1 cellular context compared by ENCODE assay signal in the genomic region with DNA sequence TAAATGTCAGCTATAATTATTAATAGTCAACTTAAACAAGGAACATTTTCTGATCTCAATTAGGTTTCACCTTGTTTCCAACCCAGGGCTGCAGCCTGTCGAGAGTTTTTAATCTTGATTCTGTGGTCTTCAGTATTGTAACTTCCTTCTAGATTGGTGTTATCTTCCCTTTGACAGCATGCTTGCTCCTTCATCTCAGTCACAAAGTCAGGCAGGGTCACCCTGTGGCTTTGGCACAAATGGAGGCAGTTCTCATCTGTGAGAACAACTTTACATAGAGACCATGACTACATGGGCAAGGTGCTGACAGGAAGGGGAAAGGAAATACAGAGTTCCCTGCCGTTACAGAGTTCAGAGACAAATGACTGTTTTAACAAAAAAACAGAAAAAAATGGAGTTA.
TF ChIP-seq lines count a peak whose summit lies in the region.

No MANE protein-coding gene starts in this region.

TF ChIP-seq in K562, 482 proteins besides CTCF, POLR2A, EP300 and RAD21 (continued from another document and continues in another):
- no peak for TF ChIP-seq SIN3B (IDR thresholded peaks at IDR 0.05; ENCODE audit: low read depth)
- TF ChIP-seq ESRRB (CRISPR knock-in tag; IDR thresholded peaks at IDR 0.05; ENCODE audit: borderline replicate concordance), result no peak
- TF ChIP-seq, protein P1, sequence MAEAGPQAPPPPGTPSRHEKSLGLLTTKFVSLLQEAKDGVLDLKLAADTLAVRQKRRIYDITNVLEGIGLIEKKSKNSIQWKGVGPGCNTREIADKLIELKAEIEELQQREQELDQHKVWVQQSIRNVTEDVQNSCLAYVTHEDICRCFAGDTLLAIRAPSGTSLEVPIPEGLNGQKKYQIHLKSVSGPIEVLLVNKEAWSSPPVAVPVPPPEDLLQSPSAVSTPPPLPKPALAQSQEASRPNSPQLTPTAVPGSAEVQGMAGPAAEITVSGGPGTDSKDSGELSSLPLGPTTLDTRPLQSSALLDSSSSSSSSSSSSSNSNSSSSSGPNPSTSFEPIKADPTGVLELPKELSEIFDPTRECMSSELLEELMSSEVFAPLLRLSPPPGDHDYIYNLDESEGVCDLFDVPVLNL (CRISPR knock-in tag; IDR thresholded peaks at IDR 0.05; ENCODE audit: low read depth), result no peak
- TF ChIP-seq POLR2AphosphoS5 (IDR thresholded peaks at IDR 0.05; ENCODE audit: control insufficient read depth, insufficient read depth, low read depth, low read length), result peak; percentile 76
- TF ChIP-seq, protein P2, sequence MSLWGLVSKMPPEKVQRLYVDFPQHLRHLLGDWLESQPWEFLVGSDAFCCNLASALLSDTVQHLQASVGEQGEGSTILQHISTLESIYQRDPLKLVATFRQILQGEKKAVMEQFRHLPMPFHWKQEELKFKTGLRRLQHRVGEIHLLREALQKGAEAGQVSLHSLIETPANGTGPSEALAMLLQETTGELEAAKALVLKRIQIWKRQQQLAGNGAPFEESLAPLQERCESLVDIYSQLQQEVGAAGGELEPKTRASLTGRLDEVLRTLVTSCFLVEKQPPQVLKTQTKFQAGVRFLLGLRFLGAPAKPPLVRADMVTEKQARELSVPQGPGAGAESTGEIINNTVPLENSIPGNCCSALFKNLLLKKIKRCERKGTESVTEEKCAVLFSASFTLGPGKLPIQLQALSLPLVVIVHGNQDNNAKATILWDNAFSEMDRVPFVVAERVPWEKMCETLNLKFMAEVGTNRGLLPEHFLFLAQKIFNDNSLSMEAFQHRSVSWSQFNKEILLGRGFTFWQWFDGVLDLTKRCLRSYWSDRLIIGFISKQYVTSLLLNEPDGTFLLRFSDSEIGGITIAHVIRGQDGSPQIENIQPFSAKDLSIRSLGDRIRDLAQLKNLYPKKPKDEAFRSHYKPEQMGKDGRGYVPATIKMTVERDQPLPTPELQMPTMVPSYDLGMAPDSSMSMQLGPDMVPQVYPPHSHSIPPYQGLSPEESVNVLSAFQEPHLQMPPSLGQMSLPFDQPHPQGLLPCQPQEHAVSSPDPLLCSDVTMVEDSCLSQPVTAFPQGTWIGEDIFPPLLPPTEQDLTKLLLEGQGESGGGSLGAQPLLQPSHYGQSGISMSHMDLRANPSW (CRISPR knock-in tag; IDR thresholded peaks at IDR 0.05), result no peak
- TF ChIP-seq SIN3A (IDR thresholded peaks at IDR 0.05; ENCODE audit: borderline replicate concordance in 2 of 2, control insufficient read depth in 1 of 2, low read depth in 2 of 2, low read length in 2 of 2), result no peak
- TF ChIP-seq MYNN (IDR thresholded peaks at IDR 0.05), result peak; percentile 59; the same call in 1 of the 2 replicates
- TF ChIP-seq MYNN (CRISPR knock-in tag; IDR thresholded peaks at IDR 0.05), result no peak
- no peak for TF ChIP-seq KHSRP (IDR thresholded peaks at IDR 0.05)
- TF ChIP-seq RFX5 (IDR thresholded peaks at IDR 0.05; ENCODE audit: low read depth, low read length), result no peak
- TF ChIP-seq CTBP1 (IDR thresholded peaks at IDR 0.05; ENCODE audit: borderline replicate concordance), result peak; percentile 75; the same call in 1 of the 2 replicates
- TF ChIP-seq TEAD1 (CRISPR knock-in tag; IDR thresholded peaks at IDR 0.05), result no peak
- no peak for TF ChIP-seq HMG20B (CRISPR knock-in tag; IDR thresholded peaks at IDR 0.05)
- TF ChIP-seq, protein P3, sequence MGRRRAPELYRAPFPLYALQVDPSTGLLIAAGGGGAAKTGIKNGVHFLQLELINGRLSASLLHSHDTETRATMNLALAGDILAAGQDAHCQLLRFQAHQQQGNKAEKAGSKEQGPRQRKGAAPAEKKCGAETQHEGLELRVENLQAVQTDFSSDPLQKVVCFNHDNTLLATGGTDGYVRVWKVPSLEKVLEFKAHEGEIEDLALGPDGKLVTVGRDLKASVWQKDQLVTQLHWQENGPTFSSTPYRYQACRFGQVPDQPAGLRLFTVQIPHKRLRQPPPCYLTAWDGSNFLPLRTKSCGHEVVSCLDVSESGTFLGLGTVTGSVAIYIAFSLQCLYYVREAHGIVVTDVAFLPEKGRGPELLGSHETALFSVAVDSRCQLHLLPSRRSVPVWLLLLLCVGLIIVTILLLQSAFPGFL (CRISPR knock-in tag; IDR thresholded peaks at IDR 0.05), result no peak
- TF ChIP-seq NCOA2 (IDR thresholded peaks at IDR 0.05; ENCODE audit: partially characterized antibody in 2 of 2), result peak in 1 of 2 experiments; percentile 29
- TF ChIP-seq, protein P4, sequence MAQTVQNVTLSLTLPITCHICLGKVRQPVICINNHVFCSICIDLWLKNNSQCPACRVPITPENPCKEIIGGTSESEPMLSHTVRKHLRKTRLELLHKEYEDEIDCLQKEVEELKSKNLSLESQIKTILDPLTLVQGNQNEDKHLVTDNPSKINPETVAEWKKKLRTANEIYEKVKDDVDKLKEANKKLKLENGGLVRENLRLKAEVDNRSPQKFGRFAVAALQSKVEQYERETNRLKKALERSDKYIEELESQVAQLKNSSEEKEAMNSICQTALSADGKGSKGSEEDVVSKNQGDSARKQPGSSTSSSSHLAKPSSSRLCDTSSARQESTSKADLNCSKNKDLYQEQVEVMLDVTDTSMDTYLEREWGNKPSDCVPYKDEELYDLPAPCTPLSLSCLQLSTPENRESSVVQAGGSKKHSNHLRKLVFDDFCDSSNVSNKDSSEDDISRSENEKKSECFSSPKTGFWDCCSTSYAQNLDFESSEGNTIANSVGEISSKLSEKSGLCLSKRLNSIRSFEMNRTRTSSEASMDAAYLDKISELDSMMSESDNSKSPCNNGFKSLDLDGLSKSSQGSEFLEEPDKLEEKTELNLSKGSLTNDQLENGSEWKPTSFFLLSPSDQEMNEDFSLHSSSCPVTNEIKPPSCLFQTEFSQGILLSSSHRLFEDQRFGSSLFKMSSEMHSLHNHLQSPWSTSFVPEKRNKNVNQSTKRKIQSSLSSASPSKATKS (CRISPR knock-in tag; IDR thresholded peaks at IDR 0.05), result no peak
- TF ChIP-seq KDM2B (CRISPR knock-in tag; IDR thresholded peaks at IDR 0.05), result no peak
- no peak for TF ChIP-seq SMAD1 (IDR thresholded peaks at IDR 0.05; ENCODE audit: low read depth, low read length, partially characterized antibody)
- no peak for TF ChIP-seq ETS2 (tag; IDR thresholded peaks at IDR 0.05; ENCODE audit: borderline replicate concordance, poor library complexity, severe bottlenecking)
- no peak for TF ChIP-seq ZNF134 (CRISPR knock-in tag; conservative IDR thresholded peaks at IDR 0.05)
- no peak for TF ChIP-seq ZNF764 (CRISPR knock-in tag; IDR thresholded peaks at IDR 0.05; ENCODE audit: low read depth)
- no peak for TF ChIP-seq ZFP1 (CRISPR knock-in tag; IDR thresholded peaks at IDR 0.05)
- no peak for TF ChIP-seq TOE1 (IDR thresholded peaks at IDR 0.05; ENCODE audit: borderline replicate concordance)
- no peak for TF ChIP-seq TOE1 (CRISPR knock-in tag; IDR thresholded peaks at IDR 0.05; ENCODE audit: borderline replicate concordance, low read depth)
- TF ChIP-seq ARNT (IDR thresholded peaks at IDR 0.05), result 0 out of 4 replicates have a peak, but pooled peaks of 1 of the 2 experiments have one; percentile 38
- TF ChIP-seq ARHGAP35 (IDR thresholded peaks at IDR 0.05; ENCODE audit: partially characterized antibody), result no peak
- TF ChIP-seq, protein P5, sequence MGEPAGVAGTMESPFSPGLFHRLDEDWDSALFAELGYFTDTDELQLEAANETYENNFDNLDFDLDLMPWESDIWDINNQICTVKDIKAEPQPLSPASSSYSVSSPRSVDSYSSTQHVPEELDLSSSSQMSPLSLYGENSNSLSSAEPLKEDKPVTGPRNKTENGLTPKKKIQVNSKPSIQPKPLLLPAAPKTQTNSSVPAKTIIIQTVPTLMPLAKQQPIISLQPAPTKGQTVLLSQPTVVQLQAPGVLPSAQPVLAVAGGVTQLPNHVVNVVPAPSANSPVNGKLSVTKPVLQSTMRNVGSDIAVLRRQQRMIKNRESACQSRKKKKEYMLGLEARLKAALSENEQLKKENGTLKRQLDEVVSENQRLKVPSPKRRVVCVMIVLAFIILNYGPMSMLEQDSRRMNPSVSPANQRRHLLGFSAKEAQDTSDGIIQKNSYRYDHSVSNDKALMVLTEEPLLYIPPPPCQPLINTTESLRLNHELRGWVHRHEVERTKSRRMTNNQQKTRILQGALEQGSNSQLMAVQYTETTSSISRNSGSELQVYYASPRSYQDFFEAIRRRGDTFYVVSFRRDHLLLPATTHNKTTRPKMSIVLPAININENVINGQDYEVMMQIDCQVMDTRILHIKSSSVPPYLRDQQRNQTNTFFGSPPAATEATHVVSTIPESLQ (CRISPR knock-in tag; IDR thresholded peaks at IDR 0.05), result no peak
- no peak for TF ChIP-seq PPARD (CRISPR knock-in tag; IDR thresholded peaks at IDR 0.05)
- no peak for TF ChIP-seq WHSC1 (IDR thresholded peaks at IDR 0.05; ENCODE audit: low read length)
- no peak for TF ChIP-seq MXI1 (IDR thresholded peaks at IDR 0.05; ENCODE audit: low read depth, low read length)
- no peak for TF ChIP-seq BRD4 (IDR thresholded peaks at IDR 0.05)
- TF ChIP-seq NR3C1 (CRISPR knock-in tag; IDR thresholded peaks at IDR 0.05), result no peak
- TF ChIP-seq NR1H2 (CRISPR knock-in tag; IDR thresholded peaks at IDR 0.05), result no peak
- peak; percentile 68; the same call in 1 of the 2 replicates for TF ChIP-seq HDAC2 (IDR thresholded peaks at IDR 0.05)
- no peak for TF ChIP-seq BRD9 (IDR thresholded peaks at IDR 0.05; ENCODE audit: low read depth, partially characterized antibody)
- TF ChIP-seq, protein P6, sequence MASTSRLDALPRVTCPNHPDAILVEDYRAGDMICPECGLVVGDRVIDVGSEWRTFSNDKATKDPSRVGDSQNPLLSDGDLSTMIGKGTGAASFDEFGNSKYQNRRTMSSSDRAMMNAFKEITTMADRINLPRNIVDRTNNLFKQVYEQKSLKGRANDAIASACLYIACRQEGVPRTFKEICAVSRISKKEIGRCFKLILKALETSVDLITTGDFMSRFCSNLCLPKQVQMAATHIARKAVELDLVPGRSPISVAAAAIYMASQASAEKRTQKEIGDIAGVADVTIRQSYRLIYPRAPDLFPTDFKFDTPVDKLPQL (IDR thresholded peaks at IDR 0.05; ENCODE audit: extremely low read depth, insufficient read length), result no peak
- TF ChIP-seq ELF2 (CRISPR knock-in tag; IDR thresholded peaks at IDR 0.05), result no peak
- TF ChIP-seq TRIM28 (IDR thresholded peaks at IDR 0.05), result no peak
- no peak for TF ChIP-seq ILF3 (IDR thresholded peaks at IDR 0.05; ENCODE audit: borderline replicate concordance)
- TF ChIP-seq ZNF431 (CRISPR knock-in tag; IDR thresholded peaks at IDR 0.05), result no peak
- no peak for TF ChIP-seq PHF20 (IDR thresholded peaks at IDR 0.05; ENCODE audit: partially characterized antibody)
- TF ChIP-seq, protein P7, sequence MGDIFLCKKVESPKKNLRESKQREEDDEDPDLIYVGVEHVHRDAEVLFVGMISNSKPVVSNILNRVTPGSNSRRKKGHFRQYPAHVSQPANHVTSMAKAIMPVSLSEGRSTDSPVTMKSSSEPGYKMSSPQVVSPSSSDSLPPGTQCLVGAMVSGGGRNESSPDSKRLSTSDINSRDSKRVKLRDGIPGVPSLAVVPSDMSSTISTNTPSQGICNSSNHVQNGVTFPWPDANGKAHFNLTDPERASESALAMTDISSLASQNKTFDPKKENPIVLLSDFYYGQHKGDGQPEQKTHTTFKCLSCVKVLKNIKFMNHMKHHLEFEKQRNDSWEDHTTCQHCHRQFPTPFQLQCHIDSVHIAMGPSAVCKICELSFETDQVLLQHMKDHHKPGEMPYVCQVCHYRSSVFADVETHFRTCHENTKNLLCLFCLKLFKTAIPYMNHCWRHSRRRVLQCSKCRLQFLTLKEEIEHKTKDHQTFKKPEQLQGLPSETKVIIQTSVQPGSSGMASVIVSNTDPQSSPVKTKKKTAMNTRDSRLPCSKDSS (IDR thresholded peaks at IDR 0.05; ENCODE audit: low read depth, partially characterized antibody), result no peak
- TF ChIP-seq, protein P8, sequence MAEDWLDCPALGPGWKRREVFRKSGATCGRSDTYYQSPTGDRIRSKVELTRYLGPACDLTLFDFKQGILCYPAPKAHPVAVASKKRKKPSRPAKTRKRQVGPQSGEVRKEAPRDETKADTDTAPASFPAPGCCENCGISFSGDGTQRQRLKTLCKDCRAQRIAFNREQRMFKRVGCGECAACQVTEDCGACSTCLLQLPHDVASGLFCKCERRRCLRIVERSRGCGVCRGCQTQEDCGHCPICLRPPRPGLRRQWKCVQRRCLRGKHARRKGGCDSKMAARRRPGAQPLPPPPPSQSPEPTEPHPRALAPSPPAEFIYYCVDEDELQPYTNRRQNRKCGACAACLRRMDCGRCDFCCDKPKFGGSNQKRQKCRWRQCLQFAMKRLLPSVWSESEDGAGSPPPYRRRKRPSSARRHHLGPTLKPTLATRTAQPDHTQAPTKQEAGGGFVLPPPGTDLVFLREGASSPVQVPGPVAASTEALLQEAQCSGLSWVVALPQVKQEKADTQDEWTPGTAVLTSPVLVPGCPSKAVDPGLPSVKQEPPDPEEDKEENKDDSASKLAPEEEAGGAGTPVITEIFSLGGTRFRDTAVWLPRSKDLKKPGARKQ (CRISPR knock-in tag; IDR thresholded peaks at IDR 0.05), result no peak
- peak; percentile 67; the same call in 1 of the 2 replicates for TF ChIP-seq FOXM1 (IDR thresholded peaks at IDR 0.05; ENCODE audit: low read depth)
- TF ChIP-seq FOXM1 (CRISPR knock-in tag; IDR thresholded peaks at IDR 0.05; ENCODE audit: low read depth), result no peak
- no peak for TF ChIP-seq SNRNP70 (optimal IDR thresholded peaks at IDR 0.05; ENCODE audit: low read depth, low read length)
- TF ChIP-seq, protein P9, sequence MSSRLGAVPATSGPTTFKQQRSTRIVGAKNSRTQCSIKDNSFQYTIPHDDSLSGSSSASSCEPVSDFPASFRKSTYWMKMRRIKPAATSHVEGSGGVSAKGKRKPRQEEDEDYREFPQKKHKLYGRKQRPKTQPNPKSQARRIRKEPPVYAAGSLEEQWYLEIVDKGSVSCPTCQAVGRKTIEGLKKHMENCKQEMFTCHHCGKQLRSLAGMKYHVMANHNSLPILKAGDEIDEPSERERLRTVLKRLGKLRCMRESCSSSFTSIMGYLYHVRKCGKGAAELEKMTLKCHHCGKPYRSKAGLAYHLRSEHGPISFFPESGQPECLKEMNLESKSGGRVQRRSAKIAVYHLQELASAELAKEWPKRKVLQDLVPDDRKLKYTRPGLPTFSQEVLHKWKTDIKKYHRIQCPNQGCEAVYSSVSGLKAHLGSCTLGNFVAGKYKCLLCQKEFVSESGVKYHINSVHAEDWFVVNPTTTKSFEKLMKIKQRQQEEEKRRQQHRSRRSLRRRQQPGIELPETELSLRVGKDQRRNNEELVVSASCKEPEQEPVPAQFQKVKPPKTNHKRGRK (tag; IDR thresholded peaks at IDR 0.05), result no peak
- TF ChIP-seq FOXP1 (CRISPR knock-in tag; IDR thresholded peaks at IDR 0.05), result no peak
- no peak for TF ChIP-seq ZNF644 (tag; IDR thresholded peaks at IDR 0.05; ENCODE audit: low read depth)
- no peak for TF ChIP-seq ADNP (tag; IDR thresholded peaks at IDR 0.05)
- peak; percentile 67; the same call in 1 of the 2 replicates for TF ChIP-seq SMAD4 (CRISPR knock-in tag; conservative IDR thresholded peaks at IDR 0.05)
- TF ChIP-seq ZNF3 (CRISPR knock-in tag; IDR thresholded peaks at IDR 0.05), result no peak
- TF ChIP-seq ZNF76 (CRISPR knock-in tag; IDR thresholded peaks at IDR 0.05; ENCODE audit: borderline replicate concordance), result no peak
- TF ChIP-seq RNF2 (IDR thresholded peaks at IDR 0.05), result peak; percentile 72
- TF ChIP-seq, protein P10, sequence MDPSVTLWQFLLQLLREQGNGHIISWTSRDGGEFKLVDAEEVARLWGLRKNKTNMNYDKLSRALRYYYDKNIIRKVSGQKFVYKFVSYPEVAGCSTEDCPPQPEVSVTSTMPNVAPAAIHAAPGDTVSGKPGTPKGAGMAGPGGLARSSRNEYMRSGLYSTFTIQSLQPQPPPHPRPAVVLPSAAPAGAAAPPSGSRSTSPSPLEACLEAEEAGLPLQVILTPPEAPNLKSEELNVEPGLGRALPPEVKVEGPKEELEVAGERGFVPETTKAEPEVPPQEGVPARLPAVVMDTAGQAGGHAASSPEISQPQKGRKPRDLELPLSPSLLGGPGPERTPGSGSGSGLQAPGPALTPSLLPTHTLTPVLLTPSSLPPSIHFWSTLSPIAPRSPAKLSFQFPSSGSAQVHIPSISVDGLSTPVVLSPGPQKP (CRISPR knock-in tag; IDR thresholded peaks at IDR 0.05), result no peak
- no peak for TF ChIP-seq SAFB2 (IDR thresholded peaks at IDR 0.05; ENCODE audit: borderline replicate concordance, low read depth, low read length, severe bottlenecking)
